In the genomic region with DNA sequence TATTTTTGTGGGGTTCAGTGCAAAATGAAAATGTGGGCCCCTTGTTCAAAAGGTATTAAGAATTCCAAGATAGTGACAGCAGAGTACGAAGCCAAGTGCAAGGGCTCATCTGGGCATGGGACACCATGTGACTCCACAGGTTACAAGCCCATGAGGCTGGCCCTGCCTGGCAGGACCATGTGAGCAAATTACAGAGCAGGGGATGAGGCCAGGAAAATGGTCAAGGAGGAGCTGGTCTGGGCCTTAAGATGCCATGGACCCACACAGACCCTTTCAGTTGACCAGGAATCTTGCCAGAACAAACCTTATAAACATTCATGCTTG, we compare ENCODE assay signal across 1 cellular context.
TF ChIP-seq lines count a peak whose summit lies in the region.

No MANE protein-coding gene starts in this region.

TF ChIP-seq in H1, 55 proteins besides CTCF, POLR2A, EP300 and RAD21:
- TF ChIP-seq CEBPB (IDR thresholded peaks at IDR 0.05; ENCODE audit: low read depth, low read length) (no peak), TAF7 (optimal IDR thresholded peaks at IDR 0.05; ENCODE audit: borderline replicate concordance, low read depth, low read length) (no peak), KDM1A (IDR thresholded peaks at IDR 0.05; ENCODE audit: borderline replicate concordance, low read length) (no peak), RFX5 (IDR thresholded peaks at IDR 0.05; ENCODE audit: borderline replicate concordance, low read depth, low read length) (no peak), YY1 (IDR thresholded peaks at IDR 0.05; ENCODE audit: low read depth, low read length) (no peak), HDAC2 (IDR thresholded peaks at IDR 0.05; ENCODE audit: borderline replicate concordance in 1 of 2, low read depth in 2 of 2, low read length in 2 of 2) (no peak), BRCA1 (IDR thresholded peaks at IDR 0.05; ENCODE audit: low read depth, low read length) (no peak)
